Comparison of ENCODE assay signal across 1 cellular context in the genomic region with DNA sequence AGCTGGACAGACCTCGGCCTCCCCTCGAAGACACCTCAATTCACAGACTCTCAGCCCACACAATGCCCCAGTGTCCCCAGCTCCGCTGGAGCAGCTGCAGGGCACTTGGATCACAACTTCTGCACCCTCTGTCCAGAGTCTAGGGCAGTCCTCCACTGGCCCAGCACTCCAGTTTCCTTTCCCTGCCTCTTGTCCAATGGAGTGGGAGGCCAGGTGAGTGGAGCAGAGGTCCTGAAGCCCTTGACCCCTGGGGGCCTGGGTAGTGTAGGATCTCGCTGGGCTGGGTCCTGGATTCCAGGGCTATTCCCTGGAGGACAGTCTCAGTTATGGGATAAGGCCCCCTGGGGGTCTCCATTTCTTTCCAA.
TF ChIP-seq lines count a peak whose summit lies in the region.

No MANE protein-coding gene starts in this region.

TF ChIP-seq in IMR-90, 13 proteins besides CTCF, POLR2A, EP300 and RAD21:
- TF ChIP-seq CEBPB (IDR thresholded peaks at IDR 0.05; ENCODE audit: low read depth, low read length) (no peak), FOS (IDR thresholded peaks at IDR 0.05; ENCODE audit: low read depth, low read length) (no peak), RCOR1 (IDR thresholded peaks at IDR 0.05; ENCODE audit: insufficient replicate concordance, low read length) (no peak), NFE2L2 (IDR thresholded peaks at IDR 0.05; ENCODE audit: low read depth, low read length) (no peak), RFX5 (IDR thresholded peaks at IDR 0.05; ENCODE audit: low read depth, low read length) (no peak), MAZ (IDR thresholded peaks at IDR 0.05; ENCODE audit: borderline replicate concordance, low read depth, low read length) (no peak), SMC3 (IDR thresholded peaks at IDR 0.05; ENCODE audit: low read depth, low read length) (no peak), MAFK (IDR thresholded peaks at IDR 0.05; ENCODE audit: low read depth, low read length) (no peak), CHD1 (IDR thresholded peaks at IDR 0.05; ENCODE audit: low read depth, low read length) (no peak), MXI1 (IDR thresholded peaks at IDR 0.05; ENCODE audit: borderline replicate concordance, low read depth, low read length) (no peak), BHLHE40 (IDR thresholded peaks at IDR 0.05; ENCODE audit: low read depth, low read length) (no peak)
- TF ChIP-seq, protein P1, sequence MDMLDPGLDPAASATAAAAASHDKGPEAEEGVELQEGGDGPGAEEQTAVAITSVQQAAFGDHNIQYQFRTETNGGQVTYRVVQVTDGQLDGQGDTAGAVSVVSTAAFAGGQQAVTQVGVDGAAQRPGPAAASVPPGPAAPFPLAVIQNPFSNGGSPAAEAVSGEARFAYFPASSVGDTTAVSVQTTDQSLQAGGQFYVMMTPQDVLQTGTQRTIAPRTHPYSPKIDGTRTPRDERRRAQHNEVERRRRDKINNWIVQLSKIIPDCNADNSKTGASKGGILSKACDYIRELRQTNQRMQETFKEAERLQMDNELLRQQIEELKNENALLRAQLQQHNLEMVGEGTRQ (IDR thresholded peaks at IDR 0.05; ENCODE audit: low read depth, low read length), result no peak
- TF ChIP-seq, protein P2, sequence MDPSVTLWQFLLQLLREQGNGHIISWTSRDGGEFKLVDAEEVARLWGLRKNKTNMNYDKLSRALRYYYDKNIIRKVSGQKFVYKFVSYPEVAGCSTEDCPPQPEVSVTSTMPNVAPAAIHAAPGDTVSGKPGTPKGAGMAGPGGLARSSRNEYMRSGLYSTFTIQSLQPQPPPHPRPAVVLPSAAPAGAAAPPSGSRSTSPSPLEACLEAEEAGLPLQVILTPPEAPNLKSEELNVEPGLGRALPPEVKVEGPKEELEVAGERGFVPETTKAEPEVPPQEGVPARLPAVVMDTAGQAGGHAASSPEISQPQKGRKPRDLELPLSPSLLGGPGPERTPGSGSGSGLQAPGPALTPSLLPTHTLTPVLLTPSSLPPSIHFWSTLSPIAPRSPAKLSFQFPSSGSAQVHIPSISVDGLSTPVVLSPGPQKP (IDR thresholded peaks at IDR 0.05; ENCODE audit: borderline replicate concordance, low read depth, low read length), result no peak
